In the genomic region with DNA sequence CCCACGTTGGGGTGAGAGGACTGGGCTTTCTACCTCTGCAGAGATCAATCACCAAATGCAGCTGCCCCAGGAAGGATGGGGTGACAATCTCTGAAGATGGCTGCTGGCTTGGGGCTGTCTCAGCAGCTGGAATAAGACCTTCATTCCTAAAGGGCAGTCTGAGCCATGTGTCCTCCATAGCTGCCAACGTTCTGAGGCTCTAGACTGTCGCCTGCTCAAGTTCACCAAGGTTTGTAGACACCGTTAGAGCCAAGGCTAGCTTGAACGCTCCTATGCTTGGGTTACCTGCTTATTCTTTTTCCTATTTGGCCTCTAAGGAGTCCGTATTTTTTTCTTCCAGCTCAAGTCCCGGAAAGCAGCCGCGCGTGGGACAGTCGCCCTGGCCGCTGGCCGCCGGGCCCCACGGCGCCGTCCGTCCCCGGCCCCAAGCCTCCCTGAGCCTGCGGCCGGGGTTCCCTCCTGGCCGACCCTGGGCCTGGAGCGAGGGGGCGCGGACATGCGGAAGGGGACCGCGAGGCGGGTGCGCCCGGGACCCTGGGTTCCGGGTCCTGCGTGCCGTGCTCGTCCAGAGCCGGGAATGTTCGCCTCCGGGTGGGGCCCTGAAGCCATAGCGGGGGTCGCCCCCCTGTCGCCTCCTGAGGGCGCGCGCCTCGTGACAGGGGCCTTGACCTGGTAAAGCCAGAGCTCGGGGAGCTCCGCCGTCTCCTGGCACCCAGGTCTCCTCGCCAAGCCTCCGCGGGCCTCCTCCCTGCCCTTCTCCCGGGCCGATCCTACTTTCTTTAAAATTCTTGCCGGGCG, we compare ENCODE assay signal across 9 cellular contexts. TPM values are rescaled to one million over a fixed set of nuclear protein-coding genes. Genes with fewer than 3 reads are reported as not detected.
DNase-seq lines count a peak whose midpoint lies in the region; ATAC-seq, FAIRE-seq and TF ChIP-seq lines count a peak whose summit lies in the region.
"Had no signal": no experiment of that assay in that cellular context is flagged by ENCODE, and none has a peak within 500 bp of the region (broad histone marks: within the 10 kb centered on the region; RNA-seq: fewer than 3 reads in every experiment).

No MANE protein-coding gene starts in this region.

- H3K36me3 Mint-ChIP-seq in activated T-cell treated with anti-CD3 and anti-CD28 coated beads, Interleukin-2, amount 50 U/mL, for 72 hours (ENCODE audit: insufficient read depth in 2 of 2) = peaks cover 0 to 1% of the 10 kb centered on the region in 2 donors

- H3K9me1 ChIP-seq in endothelial cell of umbilical vein (replicated peaks; ENCODE audit: control insufficient read depth, extremely low read depth, insufficient read depth, low read length) = no peaks in the 10 kb centered on the region

- H3K18ac ChIP-seq in neuronal stem cell (ENCODE audit: low read length) = no peak overlapping the region

- CTCF ChIA-PET in endothelial cell of umbilical vein (lab: Charles Lee) = interaction anchor here (0.8 to 1.1 kb wide), 5 partner anchors 9 to 89 kb away, joined by 3 to 5 read pairs (median 3); a partner anchor contains a TSS

- peaks cover 3% of the 10 kb centered on the region for H3K79me1 ChIP-seq in neuronal stem cell (ENCODE audit: low read depth, low read length)

- H4K91ac ChIP-seq in neuronal stem cell (ENCODE audit: low read depth, low read length, poor library complexity) = no peak overlapping the region

- H3K4me1 Mint-ChIP-seq in activated T-cell treated with anti-CD3 and anti-CD28 coated beads, Interleukin-2, amount 50 U/mL, for 72 hours (ENCODE audit: low read depth) = peaks cover 14% of the 10 kb centered on the region

- peak overlapping the region; percentile 8 to 69 for H3K4me3 Mint-ChIP-seq in activated T-cell treated with anti-CD3 and anti-CD28 coated beads, Interleukin-2, amount 50 U/mL, for 72 hours

- TF ChIP-seq CTCF in endothelial cell of umbilical vein (IDR thresholded peaks at IDR 0.05; ENCODE audit: extremely low read depth in 1 of 2, insufficient read depth in 1 of 2, low read depth in 1 of 2, low read length in 2 of 2) (no peak), uterus (IDR thresholded peaks at IDR 0.05) (no peak)

- intact Hi-C loops in endothelial cell of umbilical vein (cut with micrococcal nuclease) (no loop called here), uterus (cut with DNase I; ENCODE audit: low total_unique reads) (no loop called here)

- no peaks in the 10 kb centered on the region for H3K79me2 ChIP-seq in endothelial cell of umbilical vein (ENCODE audit: control insufficient read depth, insufficient read depth, low read length)

- H3K4ac ChIP-seq in neuronal stem cell (ENCODE audit: low read length) = no peak overlapping the region

- H2BK15ac ChIP-seq in neuronal stem cell (ENCODE audit: low read length) = no peak overlapping the region

- H3K27ac ChIP-seq in endothelial cell of umbilical vein (ENCODE audit: insufficient read depth, low read depth, low read length) (no peak overlapping the region), neuronal stem cell (replicated peaks; ENCODE audit: low read length) (no peak overlapping the region), uterus (peak overlapping the region in 1 of 2 donors; percentile 4)

- no peak overlapping the region for H3K4me2 ChIP-seq in endothelial cell of umbilical vein (ENCODE audit: insufficient read depth, low read length)
- H3K4me2 ChIP-seq in neuronal stem cell (ENCODE audit: insufficient read depth, low read length, poor library complexity, severe bottlenecking) = peak overlapping the region; percentile 36

- no peaks in the 10 kb centered on the region for H3K36me3 ChIP-seq in endothelial cell of umbilical vein (ENCODE audit: control insufficient read depth in 2 of 2, extremely low read depth in 1 of 2, insufficient read depth in 2 of 2, low read length in 2 of 2)
- H3K36me3 ChIP-seq in neuronal stem cell (replicated peaks in 1 of 2; ENCODE audit: control insufficient read depth in 2 of 2, insufficient read depth in 2 of 2, low read length in 2 of 2) = no peaks in the 10 kb centered on the region
- no peaks in the 10 kb centered on the region for H3K36me3 ChIP-seq in uterus

- dilution Hi-C loops in endothelial cell of umbilical vein (cut with MboI; ENCODE audit: extremely low pct_ligation_motif_present, low sequenced_read_pairs) = no loop called here

- H2BK120ac ChIP-seq in neuronal stem cell (ENCODE audit: low read depth, low read length) = no peak overlapping the region

- H2BK12ac ChIP-seq in neuronal stem cell (ENCODE audit: low read length) = no peak overlapping the region

- POLR2A ChIA-PET in endothelial cell of umbilical vein (lab: Charles Lee) = interaction anchor here (1.2 kb wide), 1 partner anchor 9 kb away, joined by 7 read pairs; no protein-coding TSS in a partner anchor

- no peak overlapping the region for H2AK5ac ChIP-seq in neuronal stem cell (ENCODE audit: low read depth, low read length)

- no peak for TF ChIP-seq POLR2A in endothelial cell of umbilical vein (IDR thresholded peaks at IDR 0.05; ENCODE audit: low read depth, low read length)
- no peak for TF ChIP-seq POLR2A in uterus (IDR thresholded peaks at IDR 0.05)

- H3K27me3 Mint-ChIP-seq in activated T-cell treated with anti-CD3 and anti-CD28 coated beads, Interleukin-2, amount 50 U/mL, for 72 hours (ENCODE audit: low read depth) = peaks cover 39% of the 10 kb centered on the region

- H3K9ac ChIP-seq in endothelial cell of umbilical vein (replicated peaks; ENCODE audit: extremely low read depth, insufficient read depth, low read length) (no peak overlapping the region), neuronal stem cell (ENCODE audit: low read depth, low read length, poor library complexity) (no peak overlapping the region)

- H3K14ac ChIP-seq in neuronal stem cell (ENCODE audit: low read length) = no peak overlapping the region

- H3K27ac Mint-ChIP-seq in activated T-cell treated with anti-CD3 and anti-CD28 coated beads, Interleukin-2, amount 50 U/mL, for 72 hours = no peak overlapping the region

- H3K9me3 ChIP-seq in endothelial cell of umbilical vein (replicated peaks; ENCODE audit: control insufficient read depth, insufficient read depth, low read length) (no peaks in the 10 kb centered on the region), neuronal stem cell (replicated peaks in 1 of 2; ENCODE audit: control insufficient read depth in 2 of 2, insufficient read depth in 1 of 2, low read depth in 1 of 2, low read length in 2 of 2) (peaks cover 7 to 12% of the 10 kb centered on the region in 2 donors), uterus (no peaks in the 10 kb centered on the region)

- WGBS in neuronal stem cell (ENCODE audit: extremely low coverage in 2 of 2, insufficient read length in 2 of 2, insufficient replicate concordance in 1 of 2), 2 donors = no CpG with 5 or more reads among the region's 55 CpGs

- no peak overlapping the region for H3K23ac ChIP-seq in neuronal stem cell (ENCODE audit: low read depth, low read length, poor library complexity)

- FAIRE-seq in endothelial cell of umbilical vein (lab: Jason Lieb, UNC) = no peak
- FAIRE-seq: islet of Langerhans had no signal

- peak; percentile 16 to 36 for ATAC-seq in activated T-cell treated with anti-CD3 and anti-CD28 coated beads, Interleukin-2, amount 50 U/mL, for 72 hours (replicated peaks in 1 of 2)

- peaks cover 2% of the 10 kb centered on the region for H3K4me1 ChIP-seq in endothelial cell of umbilical vein (ENCODE audit: control insufficient read depth, extremely low read depth, insufficient read depth, low read length)
- no peaks in the 10 kb centered on the region for H3K4me1 ChIP-seq in neuronal stem cell (ENCODE audit: control insufficient read depth in 2 of 2, insufficient read depth in 1 of 2, low read depth in 1 of 2, low read length in 2 of 2)
- peaks cover 0 to 16% of the 10 kb centered on the region in 2 donors for H3K4me1 ChIP-seq in uterus

- no peak for DNase-seq in activated T-cell treated with anti-CD3 and anti-CD28 coated beads, Interleukin-2, amount 50 U/mL, for 72 hours
- DNase-seq in activated T-cell treated with anti-CD3 and anti-CD28 coated beads for 4 hours (no peak), endothelial cell of umbilical vein (ENCODE audit: low read depth, low spot score) (no peak), neuronal stem cell (ENCODE audit: low spot score) (no peak), uterus (no peak), NCI-H1048 (lab: John Stamatoyannopoulos, UW) (no peak), CD1c-positive myeloid dendritic cell (ENCODE audit: extremely low spot score) (no peak), NCI-H2171 treated with DMSO at 0.1 percent for 48 hours (lab: John Stamatoyannopoulos, UW) (no peak)

- H3K4me3 ChIP-seq in endothelial cell of umbilical vein (replicated peaks in 1 of 3; ENCODE audit: insufficient read depth in 1 of 3, low read depth in 1 of 3, low read length in 3 of 3) (no peak overlapping the region), neuronal stem cell (ENCODE audit: low read length in 2 of 2) (no peak overlapping the region), uterus (peak overlapping the region; percentile 26 to 35)

- H4K20me1 ChIP-seq in endothelial cell of umbilical vein (replicated peaks; ENCODE audit: control insufficient read depth, extremely low read depth, insufficient read depth, low read length) = no peaks in the 10 kb centered on the region

- no peaks in the 10 kb centered on the region for H3K9me3 Mint-ChIP-seq in activated T-cell treated with anti-CD3 and anti-CD28 coated beads, Interleukin-2, amount 50 U/mL, for 72 hours

- H2AFZ ChIP-seq in endothelial cell of umbilical vein (ENCODE audit: low read depth, low read length) (no peak overlapping the region), neuronal stem cell (ENCODE audit: low read length) (no peak overlapping the region)

- peaks cover 27 to 45% of the 10 kb centered on the region in 2 experiments for H3K27me3 ChIP-seq in endothelial cell of umbilical vein (ENCODE audit: control insufficient read depth in 2 of 2, insufficient read depth in 2 of 2, low read length in 2 of 2)
- peaks cover 0 to 11% (median 7%) of the 10 kb centered on the region in 3 experiments for H3K27me3 ChIP-seq in neuronal stem cell (ENCODE audit: control insufficient read depth in 3 of 3, insufficient read depth in 3 of 3, low read depth in 1 of 3, low read length in 3 of 3)
- no peaks in the 10 kb centered on the region for H3K27me3 ChIP-seq in uterus

- BruUV-seq in endothelial cell of umbilical vein (replicated peaks; lab: Mats Ljungman, UMichigan) = no TSS peak

- no peak overlapping the region for H2BK5ac ChIP-seq in neuronal stem cell (ENCODE audit: low read length)

- H4K8ac ChIP-seq in neuronal stem cell (ENCODE audit: low read depth, low read length) = no peak overlapping the region

RNA-seq across cellular contexts. Expression of a gene that starts 23.3 kb away (rescaled TPM):
- 100 to 1,000 TPM; 148 to 153 TPM for total RNA-seq in activated T-cell treated with anti-CD3 and anti-CD28 coated beads, Interleukin-2, amount 50 U/mL, for 72 hours
- total RNA-seq in endothelial cell of umbilical vein (317 and 335 TPM in 2 replicates), uterus (100 to 1,000 TPM in 3 of 4 donors, 10 to 100 TPM in 1; 29.2 to 263 (median 174) TPM)
- 119 and 170 TPM in 2 replicates for polyA plus RNA-seq in endothelial cell of umbilical vein
- 199 and 217 TPM in 2 replicates for polyA plus RNA-seq in endothelial cell of umbilical vein (2011; cell fraction: cytosol; rRNA removed)
- polyA plus RNA-seq in endothelial cell of umbilical vein (2011; cell fraction: nucleus; rRNA removed) = 103 and 123 TPM in 2 replicates
- 279 and 381 TPM in 2 replicates for polyA plus RNA-seq in endothelial cell of umbilical vein (2012)
- polyA minus RNA-seq in endothelial cell of umbilical vein = 63.8 and 69.3 TPM in 2 replicates
- 46.6 TPM for polyA minus RNA-seq in endothelial cell of umbilical vein (2011; cell fraction: cytosol; rRNA and poly(A)+ RNA removed)
- polyA minus RNA-seq in endothelial cell of umbilical vein (2011; cell fraction: nucleus; rRNA and poly(A)+ RNA removed) = 24.5 and 36.0 TPM in 2 replicates
- polyA plus RNA-seq in neuronal stem cell (2013, experiment 1 of 2) = 198 TPM
- 203 TPM for polyA plus RNA-seq in neuronal stem cell (2013, experiment 2 of 2)

RNA-seq across cellular contexts. Expression of a gene that starts 29.9 kb away (rescaled TPM):
- 10 to 100 TPM; 18.0 to 84.6 TPM for total RNA-seq in activated T-cell treated with anti-CD3 and anti-CD28 coated beads, Interleukin-2, amount 50 U/mL, for 72 hours
- not detected in 2 replicates for total RNA-seq in endothelial cell of umbilical vein
- 0.06 TPM in 1 of 2 replicates, not detected in the other for polyA plus RNA-seq in endothelial cell of umbilical vein
- polyA plus RNA-seq in endothelial cell of umbilical vein (2011; cell fraction: cytosol; rRNA removed) = not detected in 2 replicates
- not detected in 2 replicates for polyA plus RNA-seq in endothelial cell of umbilical vein (2011; cell fraction: nucleus; rRNA removed)
- not detected in 2 replicates for polyA plus RNA-seq in endothelial cell of umbilical vein (2012)
- not detected in 2 replicates for polyA minus RNA-seq in endothelial cell of umbilical vein
- polyA minus RNA-seq in endothelial cell of umbilical vein (2011; cell fraction: cytosol; rRNA and poly(A)+ RNA removed) = 103 TPM
- 5.7 and 12.5 TPM in 2 replicates for polyA minus RNA-seq in endothelial cell of umbilical vein (2011; cell fraction: nucleus; rRNA and poly(A)+ RNA removed)
- polyA plus RNA-seq in neuronal stem cell (2013, experiment 1 of 2) = 0.32 TPM
- not detected for polyA plus RNA-seq in neuronal stem cell (2013, experiment 2 of 2)
- total RNA-seq in uterus = 1 to 10 TPM in 1 of 4 donors, under 1 TPM in 1, not detected in 2; 0.26 to 1.3 TPM

RNA-seq across cellular contexts. Expression of a gene that starts 45.9 kb away (rescaled TPM):
- 10 to 100 TPM; 53.3 to 57.7 TPM for total RNA-seq in activated T-cell treated with anti-CD3 and anti-CD28 coated beads, Interleukin-2, amount 50 U/mL, for 72 hours
- total RNA-seq in endothelial cell of umbilical vein (42.0 and 43.8 TPM in 2 replicates), uterus (10 to 100 TPM; 56.9 to 99.9 (median 71.7) TPM)
- polyA plus RNA-seq in endothelial cell of umbilical vein = 15.6 and 28.7 TPM in 2 replicates
- 43.9 and 48.2 TPM in 2 replicates for polyA plus RNA-seq in endothelial cell of umbilical vein (2011; cell fraction: cytosol; rRNA removed)
- 23.6 and 39.9 TPM in 2 replicates for polyA plus RNA-seq in endothelial cell of umbilical vein (2011; cell fraction: nucleus; rRNA removed)
- 38.8 and 53.4 TPM in 2 replicates for polyA plus RNA-seq in endothelial cell of umbilical vein (2012)
- 20.0 and 28.4 TPM in 2 replicates for polyA minus RNA-seq in endothelial cell of umbilical vein
- polyA minus RNA-seq in endothelial cell of umbilical vein (2011; cell fraction: cytosol; rRNA and poly(A)+ RNA removed) = 11.6 TPM
- polyA minus RNA-seq in endothelial cell of umbilical vein (2011; cell fraction: nucleus; rRNA and poly(A)+ RNA removed) = 7.8 and 8.8 TPM in 2 replicates
- polyA plus RNA-seq in neuronal stem cell (2013, experiment 1 of 2) = 58.3 TPM
- 58.9 TPM for polyA plus RNA-seq in neuronal stem cell (2013, experiment 2 of 2)

RNA-seq across cellular contexts. Expression of a gene that starts 52.2 kb away (rescaled TPM):
- 10 to 100 TPM; 14.1 to 14.6 TPM for total RNA-seq in activated T-cell treated with anti-CD3 and anti-CD28 coated beads, Interleukin-2, amount 50 U/mL, for 72 hours
- total RNA-seq in endothelial cell of umbilical vein = 12.7 and 13.1 TPM in 2 replicates
- 16.9 and 18.1 TPM in 2 replicates for polyA plus RNA-seq in endothelial cell of umbilical vein
- polyA plus RNA-seq in endothelial cell of umbilical vein (2011; cell fraction: cytosol; rRNA removed) = 11.0 and 12.2 TPM in 2 replicates
- polyA plus RNA-seq in endothelial cell of umbilical vein (2011; cell fraction: nucleus; rRNA removed) = 4.3 and 5.1 TPM in 2 replicates
- 8.4 and 8.8 TPM in 2 replicates for polyA plus RNA-seq in endothelial cell of umbilical vein (2012)
- polyA minus RNA-seq in endothelial cell of umbilical vein = 4.8 and 5.5 TPM in 2 replicates
- 7.0 TPM for polyA minus RNA-seq in endothelial cell of umbilical vein (2011; cell fraction: cytosol; rRNA and poly(A)+ RNA removed)
- polyA minus RNA-seq in endothelial cell of umbilical vein (2011; cell fraction: nucleus; rRNA and poly(A)+ RNA removed) = 1.3 and 2.5 TPM in 2 replicates
- 13.1 TPM for polyA plus RNA-seq in neuronal stem cell (2013, experiment 1 of 2)
- polyA plus RNA-seq in neuronal stem cell (2013, experiment 2 of 2) = 12.4 TPM
- 10 to 100 TPM in 2 of 4 donors, 1 to 10 TPM in 2; 8.5 to 26.6 (median 11.7) TPM for total RNA-seq in uterus

Comparison
In these comparisons a context has a peak if more than half of its experiments do, and no peak if none do; other contexts are left out.
1. H3K4me3 ChIP-seq: peak in uterus (2 of 2); none in endothelial cell of umbilical vein (0 of 3) and neuronal stem cell (0 of 2).
2. RNA of a gene that starts 29.9 kb away (total RNA-seq): 18.0 to 84.6 TPM in activated T-cell treated with anti-CD3 and anti-CD28 coated beads, Interleukin-2, amount 50 U/mL, for 72 hours; 0.26 to 1.3 TPM in uterus and not detected in endothelial cell of umbilical vein; every median in the first group is over 4 times any median in the second.